Comparison of ENCODE assay signal across 10 cellular contexts in the genomic region with DNA sequence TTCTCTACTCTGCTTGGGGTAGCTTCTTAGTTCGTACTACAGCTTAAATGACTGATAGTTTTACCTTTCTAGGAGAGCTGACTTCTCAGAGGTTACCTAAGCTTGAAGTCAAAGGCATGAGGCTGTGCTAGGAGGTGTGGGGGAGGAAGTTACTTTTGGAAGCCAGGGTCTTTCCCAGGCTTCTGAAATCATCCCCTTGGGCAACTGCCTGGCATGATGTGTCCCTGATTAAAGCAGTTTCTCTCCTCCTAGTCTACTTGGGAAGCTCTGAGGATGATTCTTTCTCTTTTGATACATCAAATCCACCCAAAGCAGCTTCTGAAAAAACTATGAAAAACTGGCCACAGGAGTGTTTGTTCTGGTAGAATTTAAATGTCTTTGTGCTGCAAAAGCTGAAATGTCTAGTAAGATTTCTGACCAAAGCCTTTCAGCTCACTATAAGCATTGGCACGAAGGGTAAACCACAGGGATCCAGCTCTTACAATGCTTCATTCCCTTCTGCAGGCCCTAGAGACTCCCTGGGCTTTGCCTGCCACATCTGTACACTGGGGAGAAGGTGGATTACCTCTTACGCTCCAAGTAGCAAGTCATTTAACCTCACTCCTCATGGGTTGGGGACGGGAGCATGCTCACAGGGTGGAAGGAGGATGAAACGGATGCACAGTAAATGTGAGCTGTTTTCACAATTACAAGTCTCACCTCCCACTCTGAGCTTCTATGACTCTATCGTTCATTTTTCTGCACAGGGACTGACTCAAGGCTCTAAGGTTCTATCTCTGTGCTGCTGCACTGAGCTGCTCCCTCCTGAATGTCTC. TPM values are rescaled to one million over a fixed set of nuclear protein-coding genes. Genes with fewer than 3 reads are reported as not detected.
DNase-seq lines count a peak whose midpoint lies in the region; ATAC-seq and TF ChIP-seq lines count a peak whose summit lies in the region.
"Had no signal": no experiment of that assay in that cellular context is flagged by ENCODE, and none has a peak within 500 bp of the region (broad histone marks: within the 10 kb centered on the region; RNA-seq: fewer than 3 reads in every experiment).

No MANE protein-coding gene starts in this region.

- no peaks in the 10 kb centered on the region for H3K9me3 Mint-ChIP-seq in naive thymus-derived CD8-positive, alpha-beta T cell
- no peaks in the 10 kb centered on the region for H3K9me3 Mint-ChIP-seq in endodermal cell
- H3K9me3 Mint-ChIP-seq: H9 had no signal

- DNase-seq in CD1c-positive myeloid dendritic cell (ENCODE audit: extremely low spot score), result peak; percentile 33
- DNase-seq in activated T-cell treated with anti-CD3 and anti-CD28 coated beads, Interleukin-2, amount 50 U/mL, for 48 hours, result peak; percentile 77 to 78
- no peak for DNase-seq in naive thymus-derived CD8-positive, alpha-beta T cell
- no peak for DNase-seq in HPDE6-E6E7 (ENCODE audit: extremely low spot score)
- DNase-seq in endodermal cell, result no peak
- no peak for DNase-seq in AG20443 (ENCODE audit: low spot score)
- DNase-seq: H9 had no signal

- H3K4me1 ChIP-seq in endodermal cell (ENCODE audit: control insufficient read depth, insufficient read depth, low read length), result peaks cover 9% of the 10 kb centered on the region

- H3K36me3 ChIP-seq in endodermal cell (ENCODE audit: control insufficient read depth, insufficient read depth, low read length), result no peaks in the 10 kb centered on the region

- no peaks in the 10 kb centered on the region for H3K27me3 Mint-ChIP-seq in naive thymus-derived CD8-positive, alpha-beta T cell
- peaks cover 13% of the 10 kb centered on the region for H3K27me3 Mint-ChIP-seq in endodermal cell (ENCODE audit: insufficient read depth)

- no peak overlapping the region for H3K4me3 ChIP-seq in endodermal cell (ENCODE audit: low read length)

- H3K27ac ChIP-seq in endodermal cell (ENCODE audit: low read depth, low read length), result no peak overlapping the region
- H3K27ac ChIP-seq: C4-2B had no signal

- TF ChIP-seq CTCF in endodermal cell (conservative IDR thresholded peaks at IDR 0.05), result no peak

- H3K4me3 Mint-ChIP-seq in naive thymus-derived CD8-positive, alpha-beta T cell, result peak overlapping the region in 7 of 10 donors; percentile 8 to 83 (median 48)
- no peak overlapping the region for H3K4me3 Mint-ChIP-seq in endodermal cell
- H3K4me3 Mint-ChIP-seq: H9 had no signal

- peaks cover 0 to 6% (median 0%) of the 10 kb centered on the region in 3 donors for H3K36me3 Mint-ChIP-seq in naive thymus-derived CD8-positive, alpha-beta T cell
- H3K36me3 Mint-ChIP-seq in endodermal cell (ENCODE audit: low read depth), result no peaks in the 10 kb centered on the region

- no peak overlapping the region for H3K9ac ChIP-seq in endodermal cell (ENCODE audit: extremely low read depth, low read length, poor library complexity, severe bottlenecking)

- 88 to 95% methylated on average over 4 to 6 of the region's 6 CpGs for WGBS in endodermal cell (ENCODE audit: insufficient coverage in 1 of 2, insufficient read length in 1 of 2), 2 experiments

- no peaks in the 10 kb centered on the region for H3K9me3 ChIP-seq in endodermal cell (ENCODE audit: control insufficient read depth, low read length)

- H3K4me1 Mint-ChIP-seq in naive thymus-derived CD8-positive, alpha-beta T cell, result peaks cover 45 to 75% (median 72%) of the 10 kb centered on the region in 4 donors
- H3K4me1 Mint-ChIP-seq in endodermal cell, result peaks cover 7% of the 10 kb centered on the region

- peak overlapping the region; percentile 26 to 99 (median 74) for H3K27ac Mint-ChIP-seq in naive thymus-derived CD8-positive, alpha-beta T cell
- no peak overlapping the region for H3K27ac Mint-ChIP-seq in endodermal cell

- peak; percentile 44 for ATAC-seq in GM21619 (IDR thresholded peaks at IDR 0.05; ENCODE audit: unreplicated experiment)
- ATAC-seq in naive thymus-derived CD8-positive, alpha-beta T cell, result no peak
- no peak for ATAC-seq in HG03095 (IDR thresholded peaks at IDR 0.05; ENCODE audit: unreplicated experiment)

- H3K27me3 ChIP-seq in endodermal cell (ENCODE audit: control insufficient read depth, insufficient read depth, low read length, poor library complexity, severe bottlenecking), result peaks cover 4% of the 10 kb centered on the region

- POLR2A ChIA-PET in naive thymus-derived CD8-positive, alpha-beta T cell (lab: Charles Lee), result interaction anchor here (0.5 to 1.5 kb wide), 3 partner anchors 25 to 1016 kb away, joined by 3 to 5 read pairs (median 4); no protein-coding TSS in a partner anchor

RNA-seq across cellular contexts. Expression of a gene that starts 59.6 kb away (rescaled TPM):
- total RNA-seq in naive thymus-derived CD8-positive, alpha-beta T cell, result 10 to 100 TPM; 67.1 to 69.0 TPM
- 10 to 100 TPM; 13.1 to 22.6 (median 15.1) TPM for polyA plus RNA-seq in naive thymus-derived CD8-positive, alpha-beta T cell
- 1 to 10 TPM in 1 of 2 donors, under 1 TPM in 1; 0.31 to 2.8 TPM for total RNA-seq in endodermal cell
- polyA plus RNA-seq in endodermal cell (2013, experiment 1 of 2), result 0.50 TPM
- polyA plus RNA-seq in endodermal cell (2013, experiment 2 of 2), result 1.0 TPM

Comparison
In these comparisons a context has a peak if more than half of its experiments do, and no peak if none do; other contexts are left out.
1. DNase-seq: peak in CD1c-positive myeloid dendritic cell (single experiment) and activated T-cell treated with anti-CD3 and anti-CD28 coated beads, Interleukin-2, amount 50 U/mL, for 48 hours (2 of 2); none in naive thymus-derived CD8-positive, alpha-beta T cell (0 of 10), HPDE6-E6E7 (single experiment), endodermal cell (single experiment) and AG20443 (single experiment).
2. RNA of a gene that starts 59.6 kb away (total RNA-seq): 67.1 to 69.0 TPM in naive thymus-derived CD8-positive, alpha-beta T cell; 0.31 to 2.8 TPM in endodermal cell; every median in the first group is over 10 times any median in the second.